Comparison of ENCODE assay signal across 25 cellular contexts in the genomic region with DNA sequence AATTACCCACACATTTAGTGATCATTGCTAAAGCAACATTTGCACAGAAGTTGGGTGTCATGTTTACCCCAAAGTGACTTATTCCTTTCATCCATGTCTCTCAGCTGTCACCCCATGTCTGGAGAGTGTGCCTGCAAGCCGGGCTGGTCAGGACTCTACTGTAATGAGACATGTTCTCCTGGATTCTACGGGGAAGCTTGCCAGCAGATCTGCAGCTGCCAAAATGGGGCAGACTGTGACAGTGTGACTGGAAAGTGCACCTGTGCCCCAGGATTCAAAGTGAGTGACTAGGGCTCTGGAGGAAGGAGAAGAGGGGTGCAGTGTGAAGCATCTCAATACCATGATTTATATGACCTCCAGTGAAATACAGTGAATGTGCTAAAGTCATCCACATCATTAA.
DNase-seq lines count a peak whose midpoint lies in the region; ATAC-seq, FAIRE-seq and TF ChIP-seq lines count a peak whose summit lies in the region.
"Had no signal": no experiment of that assay in that cellular context is flagged by ENCODE, and none has a peak within 500 bp of the region (broad histone marks: within the 10 kb centered on the region; RNA-seq: fewer than 3 reads in every experiment).

No MANE protein-coding gene starts in this region.

- H3K27ac Mint-ChIP-seq in neural crest cell (ENCODE audit: unreplicated experiment) = no peak overlapping the region
- H3K27ac Mint-ChIP-seq: B cell; CD8-positive, alpha-beta T cell had no signal

- peak in 3 of 4 donors; percentile 39 to 52 (median 51) for ATAC-seq in heart left ventricle
- ATAC-seq in left cardiac atrium = no peak
- ATAC-seq in GM19452 (IDR thresholded peaks at IDR 0.05; ENCODE audit: unreplicated experiment) = no peak
- ATAC-seq: CD8-positive, alpha-beta T cell; HCT116 had no signal

- H3K27me3 ChIP-seq in heart left ventricle = no peaks in the 10 kb centered on the region
- H3K27me3 ChIP-seq: SJSA1 had no signal

- intact Hi-C loops in heart left ventricle (cut with DNase I) = no loop called here
- intact Hi-C loops in left cardiac atrium (cut with DNase I) = no loop called here

- H3K27me3 Mint-ChIP-seq in neural crest cell (ENCODE audit: low read depth) = no peaks in the 10 kb centered on the region

- WGBS in heart left ventricle, 4 donors = 17 to 59% (median 49%) methylated on average over 1 to 2 of the region's 2 CpGs

- peak; percentile 27 for DNase-seq in DMS 273 (lab: John Stamatoyannopoulos, UW; ENCODE audit: unreplicated experiment)
- DNase-seq in DMS 273 treated with DMSO at 0.1 percent for 48 hours (lab: John Stamatoyannopoulos, UW) = no peak
- no peak for DNase-seq in heart left ventricle
- DNase-seq in left cardiac atrium = no peak
- no peak for DNase-seq in neural crest cell (ENCODE audit: low read depth, low spot score)
- DNase-seq in urothelium cell line (ENCODE audit: low spot score) = no peak
- DNase-seq in NCI-H2081 treated with DMSO at 0.1 percent for 48 hours (lab: John Stamatoyannopoulos, UW) = no peak
- DNase-seq: Caco-2; CD8-positive, alpha-beta T cell; DMS79 treated with DMSO at 0.1 percent for 48 hours; GF-D8; KBM-7; MG63; NCI-H1417 treated with DMSO at 0.1 percent for 48 hours; NCI-H187 treated with DMSO at 0.1 percent for 48 hours; NCI-H526 treated with DMSO at 0.1 percent for 48 hours had no signal

- TF ChIP-seq CTCF in heart left ventricle (IDR thresholded peaks at IDR 0.05) = no peak
- no peak for TF ChIP-seq CTCF in neural crest cell (conservative IDR thresholded peaks at IDR 0.05)

- H3K4me1 ChIP-seq in heart left ventricle = peaks cover 0 to 5% (median 0%) of the 10 kb centered on the region in 12 donors
- H3K4me1 ChIP-seq: Caco-2, SJSA1 had no signal

- peak overlapping the region; percentile 2 for H3K4me3 Mint-ChIP-seq in neural crest cell
- H3K4me3 Mint-ChIP-seq: B cell; CD8-positive, alpha-beta T cell had no signal

- H3K4me1 Mint-ChIP-seq in neural crest cell = peaks cover 60% of the 10 kb centered on the region

- H3K9me3 ChIP-seq in heart left ventricle = no peaks in the 10 kb centered on the region
- H3K9me3 ChIP-seq: Caco-2, MG63, SJSA1 had no signal

- no peak overlapping the region for H3K27ac ChIP-seq in heart left ventricle
- H3K27ac ChIP-seq: 22Rv1, C4-2B, SJSA1 had no signal

- peaks cover 16% of the 10 kb centered on the region for H3K36me3 Mint-ChIP-seq in neural crest cell (ENCODE audit: low read depth)
- H3K36me3 Mint-ChIP-seq: CD8-positive, alpha-beta T cell had no signal

- no peak for TF ChIP-seq POLR2A in heart left ventricle (IDR thresholded peaks at IDR 0.05)

- H3K36me3 ChIP-seq in heart left ventricle = no peaks in the 10 kb centered on the region
- H3K36me3 ChIP-seq: MG63, SJSA1 had no signal

- H3K4me3 ChIP-seq in heart left ventricle = no peak overlapping the region
- H3K4me3 ChIP-seq: MG63, SJSA1 had no signal

- FAIRE-seq in urothelium cell line (lab: Jason Lieb, UNC) = peak; percentile 9
- FAIRE-seq: GM12891, H1, RCC 7860 had no signal

- no peaks in the 10 kb centered on the region for H3K9me3 Mint-ChIP-seq in neural crest cell
- H3K9me3 Mint-ChIP-seq: CD8-positive, alpha-beta T cell had no signal

Comparison
In these comparisons a context has a peak if more than half of its experiments do, and no peak if none do; other contexts are left out.
1. ATAC-seq: peak in heart left ventricle (3 of 4); none in left cardiac atrium (0 of 2) and GM19452 (single experiment).